In the genomic region with DNA sequence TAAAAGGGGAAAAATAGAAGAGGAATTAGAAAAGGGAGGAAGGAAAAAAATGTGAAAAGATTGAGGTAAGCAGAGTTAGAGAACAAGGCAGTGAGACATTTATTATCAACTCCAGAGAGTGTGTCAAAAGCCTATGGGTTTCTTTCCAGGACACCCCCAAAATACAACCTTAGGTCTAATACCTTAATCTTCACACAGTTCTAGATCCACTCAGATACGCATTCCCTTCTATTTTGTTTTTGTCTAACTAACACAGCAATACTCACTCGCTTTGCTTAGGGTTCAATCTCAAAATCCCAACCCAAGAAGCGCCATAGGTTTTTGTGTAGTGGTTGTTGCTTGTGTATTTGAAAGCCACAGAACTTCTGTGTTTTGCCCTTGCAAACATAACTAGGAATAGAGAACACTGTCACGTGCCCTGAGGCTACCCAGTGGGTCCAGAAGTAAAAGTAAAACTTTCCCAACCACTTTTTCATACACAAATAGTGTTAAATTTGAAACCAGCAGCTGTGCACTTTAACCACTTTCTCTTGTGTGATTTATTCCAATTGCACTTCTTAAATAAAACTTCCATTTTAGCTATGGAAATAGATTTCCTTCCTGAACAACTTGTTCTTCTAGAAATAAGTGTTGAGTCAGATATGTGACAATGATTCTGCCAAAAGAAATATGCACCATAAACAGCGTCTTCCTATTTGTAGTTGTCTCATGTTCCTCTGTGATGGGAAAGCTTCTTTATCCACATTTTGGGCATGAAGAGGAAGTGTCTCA, we compare ENCODE assay signal across 13 cellular contexts.
DNase-seq lines count a peak whose midpoint lies in the region; ATAC-seq and TF ChIP-seq lines count a peak whose summit lies in the region.
"Had no signal": no experiment of that assay in that cellular context is flagged by ENCODE, and none has a peak within 500 bp of the region (broad histone marks: within the 10 kb centered on the region; RNA-seq: fewer than 3 reads in every experiment).

No MANE protein-coding gene starts in this region.

- peak; percentile 70 for ATAC-seq in GM19043 (IDR thresholded peaks at IDR 0.05; ENCODE audit: low read depth, unreplicated experiment)
- ATAC-seq in HG02571 (IDR thresholded peaks at IDR 0.05; ENCODE audit: unreplicated experiment): peak; percentile 74
- peak; percentile 95 for ATAC-seq in HG03442 (IDR thresholded peaks at IDR 0.05; ENCODE audit: unreplicated experiment)
- ATAC-seq in thoracic aorta (ENCODE audit: insufficient number of reproducible peaks, low FRiP score, low read depth): no peak
- no peak for ATAC-seq in activated T-cell treated with anti-CD3 and anti-CD28 coated beads, Interleukin-2, amount 50 U/mL, for 72 hours (replicated peaks in 1 of 2)
- ATAC-seq: pancreas had no signal

- H3K9me3 Mint-ChIP-seq in activated T-cell treated with anti-CD3 and anti-CD28 coated beads, Interleukin-2, amount 50 U/mL, for 72 hours: peaks cover 4% of the 10 kb centered on the region in 2 donors

- no peaks in the 10 kb centered on the region for H3K27me3 Mint-ChIP-seq in activated T-cell treated with anti-CD3 and anti-CD28 coated beads, Interleukin-2, amount 50 U/mL, for 72 hours (ENCODE audit: low read depth)

- H3K27ac ChIP-seq in thoracic aorta: peak overlapping the region; percentile 34 to 38
- H3K27ac ChIP-seq: pancreas, VCaP had no signal

- no peak overlapping the region for H3K4me3 ChIP-seq in thoracic aorta
- H3K4me3 ChIP-seq: pancreas, testis had no signal

- DNase-seq in thoracic aorta (ENCODE audit: low spot score) (no peak), germinal center (ENCODE audit: low spot score) (no peak), mesenteric fat pad (ENCODE audit: low spot score) (no peak)
- DNase-seq in activated T-cell treated with anti-CD3 and anti-CD28 coated beads, Interleukin-2, amount 50 U/mL, for 72 hours: no peak
- DNase-seq: activated gamma-delta T cell treated with Interleukin-2 at 50 U/mL for 16 hours, NCI-H345, pancreas, Right ventricle myocardium superior, testis had no signal

- H3K27ac Mint-ChIP-seq in activated T-cell treated with anti-CD3 and anti-CD28 coated beads, Interleukin-2, amount 50 U/mL, for 72 hours: no peak overlapping the region

- peaks cover 10 to 35% of the 10 kb centered on the region in 2 donors for H3K4me1 ChIP-seq in thoracic aorta (ENCODE audit: control insufficient read depth in 1 of 2, low read depth in 2 of 2)
- H3K4me1 ChIP-seq: pancreas had no signal

- H3K9me3 ChIP-seq in thoracic aorta: no peaks in the 10 kb centered on the region
- H3K9me3 ChIP-seq: pancreas, testis had no signal

- no peaks in the 10 kb centered on the region for H3K4me1 Mint-ChIP-seq in activated T-cell treated with anti-CD3 and anti-CD28 coated beads, Interleukin-2, amount 50 U/mL, for 72 hours (ENCODE audit: low read depth)

- H3K27me3 ChIP-seq in thoracic aorta (replicated peaks; ENCODE audit: insufficient read depth): no peaks in the 10 kb centered on the region
- H3K27me3 ChIP-seq: pancreas, testis had no signal

- no peak for TF ChIP-seq CTCF in thoracic aorta (IDR thresholded peaks at IDR 0.05)

- no peak overlapping the region for H3K4me3 Mint-ChIP-seq in activated T-cell treated with anti-CD3 and anti-CD28 coated beads, Interleukin-2, amount 50 U/mL, for 72 hours

- H3K36me3 ChIP-seq in thoracic aorta: no peaks in the 10 kb centered on the region
- H3K36me3 ChIP-seq: pancreas had no signal

- H3K36me3 Mint-ChIP-seq in activated T-cell treated with anti-CD3 and anti-CD28 coated beads, Interleukin-2, amount 50 U/mL, for 72 hours (ENCODE audit: insufficient read depth in 2 of 2): no peaks in the 10 kb centered on the region

Comparison
In these comparisons a context has a peak if more than half of its experiments do, and no peak if none do; other contexts are left out.
1. ATAC-seq: peak in GM19043 (single experiment), HG02571 (single experiment) and HG03442 (single experiment); none in thoracic aorta (single experiment) and activated T-cell treated with anti-CD3 and anti-CD28 coated beads, Interleukin-2, amount 50 U/mL, for 72 hours (0 of 2).